21 cellular contexts compared by ENCODE assay signal in the genomic region with DNA sequence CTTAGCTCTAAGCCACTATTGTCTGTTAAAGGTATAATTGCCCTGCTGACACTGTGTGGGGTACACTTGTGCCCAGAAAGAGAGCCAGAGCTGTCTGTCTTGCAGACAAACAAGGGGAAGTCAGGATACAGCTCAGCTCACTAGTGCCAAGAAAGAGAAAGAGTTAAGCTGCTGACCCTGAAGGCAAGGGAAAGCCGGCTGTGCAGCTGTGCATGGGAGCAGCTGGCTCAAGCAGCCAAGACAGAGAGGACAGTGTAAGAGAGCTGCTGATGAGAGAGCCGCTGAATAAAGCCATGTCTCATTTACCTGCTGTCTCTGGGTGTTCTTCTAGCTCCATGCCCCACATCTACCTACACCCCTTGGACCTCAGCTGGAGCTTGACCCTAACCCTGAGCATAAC.
"Had no signal": no experiment of that assay in that cellular context is flagged by ENCODE, and none has a peak within 500 bp of the region (broad histone marks: within the 10 kb centered on the region; RNA-seq: fewer than 3 reads in every experiment).

No MANE protein-coding gene starts in this region.

- FAIRE-seq: K562 had no signal

- H3K27me3 Mint-ChIP-seq: activated B cell treated with CpG ODN at 0.5 μM for 24 hours; activated CD4-positive, alpha-beta memory T cell treated with anti-CD3 and anti-CD28 coated beads for 36 hours had no signal

- H3K4me1 Mint-ChIP-seq: activated B cell treated with CpG ODN at 0.5 μM for 24 hours; activated CD4-positive, alpha-beta T cell treated with anti-CD3 and anti-CD28 coated beads, Interleukin-2, amount 10 ng/mL, durations not matched to agents 7 days and 5 days had no signal

- H3K27me3 ChIP-seq: brain microvascular endothelial cell, Peyer's patch had no signal

- H3K9me3 Mint-ChIP-seq: activated B cell treated with CpG ODN at 0.5 μM for 24 hours; activated CD4-positive, alpha-beta memory T cell treated with anti-CD3 and anti-CD28 coated beads for 36 hours; activated CD4-positive, alpha-beta T cell treated with anti-CD3 and anti-CD28 coated beads, Interleukin-2, amount 10 ng/mL, durations not matched to agents 7 days and 5 days; activated naive CD4-positive, alpha-beta T cell treated with anti-CD3 and anti-CD28 coated beads for 36 hours; activated T-cell treated with anti-CD3 and anti-CD28 coated beads, Interleukin-2, amount 50 U/mL, for 4 hours; T-helper 1 cell treated with Interleukin-12 subunit alpha and Interleukin-12 subunit beta and Interleukin-4 antibody, amounts not matched to agents 30 μg/mL and 1 μg/mL, for 36 hours had no signal

- DNase-seq: activated B cell treated with CpG ODN at 0.5 μM for 24 hours; activated CD4-positive, alpha-beta memory T cell treated with anti-CD3 and anti-CD28 coated beads for 36 hours; activated CD4-positive, alpha-beta T cell treated with anti-CD3 and anti-CD28 coated beads, Interleukin-2, amount 10 ng/mL, durations not matched to agents 7 days and 5 days; activated CD8-positive, alpha-beta memory T cell treated with anti-CD3 and anti-CD28 coated beads for 24 hours; activated effector memory CD4-positive, alpha-beta T cell treated with anti-CD3 and anti-CD28 coated beads, Interleukin-2, amount 50 U/mL, for 16 hours; activated naive CD4-positive, alpha-beta T cell treated with anti-CD3 and anti-CD28 coated beads for 36 hours; activated T-cell treated with anti-CD3 and anti-CD28 coated beads, Interleukin-2, amount 50 U/mL, for 4 hours; amygdala; Karpas-422; NCI-H1105 treated with DMSO at 0.1 percent for 48 hours; NCI-H146; NCI-H187 treated with DMSO at 0.1 percent for 48 hours; NCI-H2081 treated with DMSO at 0.1 percent for 48 hours; NCI-H524; NCI-H748 treated with DMSO at 0.1 percent for 48 hours; Peyer's patch; SHP77 had no signal

- H3K36me3 Mint-ChIP-seq: activated CD4-positive, alpha-beta memory T cell treated with anti-CD3 and anti-CD28 coated beads for 36 hours; activated naive CD8-positive, alpha-beta T cell had no signal

- H3K36me3 ChIP-seq: brain microvascular endothelial cell, Peyer's patch had no signal

- H3K4me3 ChIP-seq: K562, Peyer's patch had no signal

- H3K27ac ChIP-seq: brain microvascular endothelial cell, Peyer's patch had no signal

- H3K9me3 ChIP-seq: Peyer's patch had no signal

- H3K27ac Mint-ChIP-seq: activated B cell treated with CpG ODN at 0.5 μM for 24 hours; activated CD4-positive, alpha-beta memory T cell treated with anti-CD3 and anti-CD28 coated beads for 36 hours; activated CD4-positive, alpha-beta T cell treated with anti-CD3 and anti-CD28 coated beads, Interleukin-2, amount 10 ng/mL, durations not matched to agents 7 days and 5 days; activated naive CD4-positive, alpha-beta T cell treated with anti-CD3 and anti-CD28 coated beads for 36 hours; activated naive CD8-positive, alpha-beta T cell; T-helper 1 cell treated with Interleukin-12 subunit alpha and Interleukin-12 subunit beta and Interleukin-4 antibody, amounts not matched to agents 30 μg/mL and 1 μg/mL, for 36 hours had no signal

- H3K4me3 Mint-ChIP-seq: activated B cell treated with CpG ODN at 0.5 μM for 24 hours; activated CD4-positive, alpha-beta memory T cell treated with anti-CD3 and anti-CD28 coated beads for 36 hours; activated CD4-positive, alpha-beta T cell treated with anti-CD3 and anti-CD28 coated beads, Interleukin-2, amount 10 ng/mL, durations not matched to agents 7 days and 5 days; activated naive CD4-positive, alpha-beta T cell treated with anti-CD3 and anti-CD28 coated beads for 36 hours; activated naive CD8-positive, alpha-beta T cell; activated T-cell treated with anti-CD3 and anti-CD28 coated beads, Interleukin-2, amount 50 U/mL, for 4 hours; T-helper 1 cell treated with Interleukin-12 subunit alpha and Interleukin-12 subunit beta and Interleukin-4 antibody, amounts not matched to agents 30 μg/mL and 1 μg/mL, for 36 hours had no signal

- ATAC-seq: activated T-cell treated with anti-CD3 and anti-CD28 coated beads, Interleukin-2, amount 50 U/mL, for 4 hours; K562 had no signal

- H3K4me1 ChIP-seq: Peyer's patch had no signal
